ENCODE assay signal across 8 cellular contexts in genomic region chr1:202625416-202626360, GRCh38.
DNase-seq lines count a peak whose midpoint lies in the region; ATAC-seq and TF ChIP-seq lines count a peak whose summit lies in the region.

No MANE protein-coding gene starts in this region.

- DNase-seq in NK-92 treated with Interleukin-12 subunit alpha and Interleukin-12 subunit beta, amount 100 ng/mL, for 24 hours (lab: John Stamatoyannopoulos, UW): peak; percentile 14
- no peak for DNase-seq in NK-92 (lab: John Stamatoyannopoulos, UW; ENCODE audit: unreplicated experiment)
- DNase-seq in HT1080 (ENCODE audit: low read depth): peak; percentile 73
- peak; percentile 17 for DNase-seq in SHP77 treated with DMSO at 0.1 percent for 48 hours (lab: John Stamatoyannopoulos, UW)
- peak; percentile 46 for DNase-seq in activated gamma-delta T cell treated with Interleukin-2 at 50 U/mL for 16 hours
- DNase-seq in glomerular visceral epithelial cell (ENCODE audit: extremely low spot score): peak; percentile 72
- peak; percentile 32 for DNase-seq in prostate gland (ENCODE audit: low spot score)

- 38% methylated on average over 26 of the region's 28 CpGs for WGBS in prostate gland

- TF ChIP-seq CTCF in prostate gland (IDR thresholded peaks at IDR 0.05): peak in 3 of 4 experiments; percentile 41 to 59 (median 58)

- no peaks in the 10 kb centered on the region for H3K27me3 ChIP-seq in prostate gland (replicated peaks; ENCODE audit: insufficient read depth)

- no peaks in the 10 kb centered on the region for H3K4me1 ChIP-seq in prostate gland (replicated peaks)

- TF ChIP-seq POLR2A in prostate gland (IDR thresholded peaks at IDR 0.05): no peak

- no peak overlapping the region for H3K4me3 ChIP-seq in prostate gland

- no peaks in the 10 kb centered on the region for H3K9me3 ChIP-seq in prostate gland

- ATAC-seq in GM19467 (IDR thresholded peaks at IDR 0.05; ENCODE audit: unreplicated experiment): no peak

- intact Hi-C loops in prostate gland (cut with DNase I): loop anchor here (10.0 kb wide), 1 partner anchor 281 kb away; the partner anchor contains the start of genes PPP1R12B and UBE2T

- H3K36me3 ChIP-seq in prostate gland: no peaks in the 10 kb centered on the region

- no peak overlapping the region for H3K27ac ChIP-seq in prostate gland
